Comparison of ENCODE assay signal across 33 cellular contexts in the genomic region with DNA sequence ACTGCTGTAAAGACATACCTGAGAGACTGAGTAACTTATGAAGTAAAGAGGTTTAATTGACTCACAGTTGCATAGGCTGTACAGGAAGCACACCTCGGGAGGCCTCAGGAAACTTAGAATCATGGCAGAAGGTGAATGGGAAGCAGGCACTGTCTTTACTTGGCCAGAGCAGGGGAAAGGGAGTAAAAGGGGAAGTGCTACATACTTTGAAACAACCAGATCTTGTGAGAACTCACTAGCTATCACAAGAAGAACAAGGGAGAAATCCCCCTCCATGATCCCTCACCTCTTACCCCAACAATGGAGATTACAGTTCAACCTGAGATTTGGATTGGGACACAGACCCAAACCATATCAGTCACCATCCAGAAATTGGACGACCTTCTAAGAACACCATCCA.
"Had no signal": no experiment of that assay in that cellular context is flagged by ENCODE, and none has a peak within 500 bp of the region (broad histone marks: within the 10 kb centered on the region; RNA-seq: fewer than 3 reads in every experiment).

No MANE protein-coding gene starts in this region.

- H3K4me3 ChIP-seq: esophagus muscularis mucosa, heart left ventricle, pancreas, prostate gland, skin epidermis, thoracic aorta had no signal

- DNase-seq: activated CD4-positive, alpha-beta T cell treated with anti-CD3 and anti-CD28 coated beads for 48 hours; activated CD4-positive, alpha-beta T cell treated with anti-CD3 and anti-CD28 coated beads, Interleukin-2, amount 50 U/mL, for 48 hours; activated CD8-positive, alpha-beta memory T cell treated with anti-CD3 and anti-CD28 coated beads for 24 hours; activated gamma-delta T cell; activated naive CD4-positive, alpha-beta T cell treated with anti-CD3 and anti-CD28 coated beads, Interleukin-2, amount 10 ng/mL, durations not matched to agents 7 days and 5 days; activated naive CD8-positive, alpha-beta T cell treated with anti-CD3 and anti-CD28 coated beads, Interleukin-2, amount 10 ng/mL, durations not matched to agents 7 days and 5 days; activated T-cell treated with anti-CD3 and anti-CD28 coated beads, Interleukin-2, amount 50 U/mL, for 1 hour; central memory CD4-positive, alpha-beta T cell; endodermal cell; heart left ventricle; hypothalamus; immature natural killer cell; kidney; naive thymus-derived CD4-positive, alpha-beta T cell; nucleus accumbens; pancreas; retina; stimulated activated CD4-positive, alpha-beta T cell treated with anti-CD3 and anti-CD28 coated beads, Interleukin-12 subunit alpha, Interleukin-12 subunit beta, amount 100 ng/mL, for 4 hours; stimulated activated CD4-positive, alpha-beta T cell treated with anti-CD3 and anti-CD28 coated beads, Interleukin-4, amount 100 ng/mL, for 1 hour; trophoblast cell had no signal

- H3K4me3 Mint-ChIP-seq: activated naive CD4-positive, alpha-beta T cell treated with anti-CD3 and anti-CD28 coated beads, Interleukin-2, amount 10 ng/mL, durations not matched to agents 7 days and 5 days; activated naive CD8-positive, alpha-beta T cell treated with anti-CD3 and anti-CD28 coated beads, Interleukin-2, amount 10 ng/mL, durations not matched to agents 7 days and 5 days; activated T-helper 1 cell treated with anti-CD3 and anti-CD28 coated beads, Interleukin-12 subunit alpha, Interleukin-12 subunit beta, Interleukin-2, Interleukin-4 antibody, amounts not matched to agents 30 ng/mL and 10 ng/mL and 1 ng/mL, durations not matched to agents 14 hours and 24 hours and 36 hours; dendritic cell treated with granulocyte-macrophage colony-stimulating factor and Interleukin-4, amounts not matched to agents 40 ng/mL and 50 ng/mL, for 4 days; endodermal cell; immature natural killer cell; mesothelial cell of epicardium; naive thymus-derived CD4-positive, alpha-beta T cell; stimulated activated naive CD8-positive, alpha-beta T cell treated with anti-CD3 and anti-CD28 coated beads, Interleukin-15, Interleukin-2, amounts not matched to agents 100 ng/mL and 50 ng/mL, for 24 hours had no signal

- ATAC-seq: foreskin keratinocyte; heart left ventricle; naive thymus-derived CD4-positive, alpha-beta T cell; pancreas; sciatic nerve had no signal

- H3K36me3 Mint-ChIP-seq: activated naive CD4-positive, alpha-beta T cell treated with anti-CD3 and anti-CD28 coated beads, Interleukin-2, amount 10 ng/mL, durations not matched to agents 7 days and 5 days; activated naive CD8-positive, alpha-beta T cell treated with anti-CD3 and anti-CD28 coated beads, Interleukin-2, amount 10 ng/mL, durations not matched to agents 7 days and 5 days; immature natural killer cell; mesothelial cell of epicardium; naive thymus-derived CD4-positive, alpha-beta T cell had no signal

- H3K27me3 Mint-ChIP-seq: activated naive CD4-positive, alpha-beta T cell treated with anti-CD3 and anti-CD28 coated beads, Interleukin-2, amount 10 ng/mL, durations not matched to agents 7 days and 5 days; activated naive CD8-positive, alpha-beta T cell treated with anti-CD3 and anti-CD28 coated beads, Interleukin-2, amount 10 ng/mL, durations not matched to agents 7 days and 5 days; dendritic cell treated with granulocyte-macrophage colony-stimulating factor and Interleukin-4, amounts not matched to agents 40 ng/mL and 50 ng/mL, for 4 days; naive thymus-derived CD4-positive, alpha-beta T cell; stimulated activated naive CD8-positive, alpha-beta T cell treated with anti-CD3 and anti-CD28 coated beads, Interleukin-15, Interleukin-2, amounts not matched to agents 100 ng/mL and 50 ng/mL, for 24 hours had no signal

- H3K27me3 ChIP-seq: esophagus muscularis mucosa, foreskin keratinocyte, heart left ventricle, pancreas had no signal

- FAIRE-seq: kidney, pancreas, TTC549, urothelium cell line had no signal

- H3K27ac Mint-ChIP-seq: activated naive CD4-positive, alpha-beta T cell treated with anti-CD3 and anti-CD28 coated beads, Interleukin-2, amount 10 ng/mL, durations not matched to agents 7 days and 5 days; activated naive CD8-positive, alpha-beta T cell treated with anti-CD3 and anti-CD28 coated beads, Interleukin-2, amount 10 ng/mL, durations not matched to agents 7 days and 5 days; activated T-helper 1 cell treated with anti-CD3 and anti-CD28 coated beads, Interleukin-12 subunit alpha, Interleukin-12 subunit beta, Interleukin-2, Interleukin-4 antibody, amounts not matched to agents 30 ng/mL and 10 ng/mL and 1 ng/mL, durations not matched to agents 14 hours and 24 hours and 36 hours; dendritic cell treated with granulocyte-macrophage colony-stimulating factor and Interleukin-4, amounts not matched to agents 40 ng/mL and 50 ng/mL, for 4 days; endodermal cell; immature natural killer cell; mesothelial cell of epicardium; naive thymus-derived CD4-positive, alpha-beta T cell; stimulated activated naive CD8-positive, alpha-beta T cell treated with anti-CD3 and anti-CD28 coated beads, Interleukin-15, Interleukin-2, amounts not matched to agents 100 ng/mL and 50 ng/mL, for 24 hours had no signal

- H3K36me3 ChIP-seq: esophagus muscularis mucosa, heart left ventricle, pancreas, prostate gland, thoracic aorta had no signal

- H3K9me3 ChIP-seq: esophagus muscularis mucosa, pancreas, prostate gland, thoracic aorta had no signal

- H3K9me3 Mint-ChIP-seq: dendritic cell treated with granulocyte-macrophage colony-stimulating factor and Interleukin-4, amounts not matched to agents 40 ng/mL and 50 ng/mL, for 4 days; endodermal cell had no signal

- H3K27ac ChIP-seq: esophagus muscularis mucosa, foreskin keratinocyte, heart left ventricle, pancreas, prostate gland, skin epidermis, thoracic aorta, VCaP had no signal

- H3K4me1 ChIP-seq: esophagus muscularis mucosa, foreskin keratinocyte, heart left ventricle, pancreas, prostate gland had no signal

- H3K4me1 Mint-ChIP-seq: activated naive CD4-positive, alpha-beta T cell treated with anti-CD3 and anti-CD28 coated beads, Interleukin-2, amount 10 ng/mL, durations not matched to agents 7 days and 5 days; activated naive CD8-positive, alpha-beta T cell treated with anti-CD3 and anti-CD28 coated beads, Interleukin-2, amount 10 ng/mL, durations not matched to agents 7 days and 5 days; endodermal cell; immature natural killer cell; mesothelial cell of epicardium; naive thymus-derived CD4-positive, alpha-beta T cell had no signal
